In genomic region chr12:65285532-65285931, GRCh38 we compare ENCODE assay signal across 5 cellular contexts. TPM values are rescaled to one million over a fixed set of nuclear protein-coding genes. Genes with fewer than 3 reads are reported as not detected.
"Had no signal": no experiment of that assay in that cellular context is flagged by ENCODE, and none has a peak within 500 bp of the region (broad histone marks: within the 10 kb centered on the region; RNA-seq: fewer than 3 reads in every experiment).

No MANE protein-coding gene starts in this region.

RNA-seq across cellular contexts. Expression of gene MSRB3, which starts 7.0 kb away (rescaled TPM):
- total RNA-seq: activated naive CD4-positive, alpha-beta T cell treated with anti-CD3 and anti-CD28 coated beads for 36 hours; activated naive CD8-positive, alpha-beta T cell treated with anti-CD3 and anti-CD28 coated beads for 36 hours; activated naive CD8-positive, alpha-beta T cell treated with anti-CD3 and anti-CD28 coated beads, Interleukin-2, amount 10 ng/mL, durations not matched to agents 7 days and 5 days; activated T-helper 1 cell treated with anti-CD3 and anti-CD28 coated beads, Interleukin-12 subunit alpha, Interleukin-12 subunit beta, Interleukin-2, Interleukin-4 antibody, amounts not matched to agents 30 ng/mL and 10 ng/mL and 1 ng/mL, durations not matched to agents 14 hours and 24 hours and 36 hours; activated T-helper 17 cell treated with anti-CD3 and anti-CD28 coated beads, Interleukin-2, amount 50 U/mL, for 72 hours had no signal
